Comparison of ENCODE assay signal across 1 cellular context in the genomic region with DNA sequence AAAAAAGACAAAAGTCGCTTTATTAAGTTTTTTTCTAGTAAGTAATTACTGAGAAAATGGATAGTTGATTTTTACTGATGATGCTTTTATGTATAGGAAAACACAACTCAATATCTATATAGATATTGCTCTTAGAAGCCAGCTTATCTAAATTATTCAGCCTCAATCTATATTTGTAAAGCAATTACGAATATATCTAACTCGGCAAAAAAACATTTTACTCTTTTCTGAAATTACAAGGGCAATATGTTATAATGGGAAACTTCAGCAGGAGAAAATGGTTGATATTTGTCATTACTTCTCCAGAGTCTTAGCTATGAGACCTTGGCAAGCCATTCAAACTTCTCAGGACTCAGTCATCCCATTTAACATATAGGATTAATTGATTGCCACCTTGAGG.
TF ChIP-seq lines count a peak whose summit lies in the region.

No MANE protein-coding gene starts in this region.

TF ChIP-seq in HepG2, 621 proteins besides CTCF, POLR2A, EP300 and RAD21 (continued from another document):
- TF ChIP-seq NCOA5 (CRISPR knock-in tag; IDR thresholded peaks at IDR 0.05): no peak
TF ChIP-seq in HepG2: peak in this region for 2.
